ENCODE assay signal across 12 cellular contexts in genomic region chr9:92607088-92607487, GRCh38.
DNase-seq lines count a peak whose midpoint lies in the region; ATAC-seq, FAIRE-seq and TF ChIP-seq lines count a peak whose summit lies in the region.
"Had no signal": no experiment of that assay in that cellular context is flagged by ENCODE, and none has a peak within 500 bp of the region (broad histone marks: within the 10 kb centered on the region; RNA-seq: fewer than 3 reads in every experiment).

No MANE protein-coding gene starts in this region.

- DNase-seq in MM.1S (peak; percentile 84), endothelial cell of umbilical vein (ENCODE audit: low read depth, low spot score) (peak; percentile 70), T1000 (lab: John Stamatoyannopoulos, UW) (no peak), neuronal stem cell (ENCODE audit: low spot score) (no peak)
- DNase-seq: activated CD8-positive, alpha-beta T cell treated with anti-CD3 and anti-CD28 coated beads for 36 hours; DND-41; mucosa of descending colon had no signal

- H2BK15ac ChIP-seq in neuronal stem cell (ENCODE audit: low read length): no peak overlapping the region

- POLR2A ChIA-PET in endothelial cell of umbilical vein (lab: Charles Lee): no interaction called here

- H2AFZ ChIP-seq in MM.1S (ENCODE audit: low read length) (no peak overlapping the region), endothelial cell of umbilical vein (ENCODE audit: low read depth, low read length) (no peak overlapping the region), neuronal stem cell (ENCODE audit: low read length) (no peak overlapping the region)

- dilution Hi-C loops in endothelial cell of umbilical vein (cut with MboI; ENCODE audit: extremely low pct_ligation_motif_present, low sequenced_read_pairs): no loop called here

- no peak overlapping the region for H3K14ac ChIP-seq in neuronal stem cell (ENCODE audit: low read length)

- intact Hi-C loops in endothelial cell of umbilical vein (cut with micrococcal nuclease): no loop called here

- no peak overlapping the region for H3K23ac ChIP-seq in neuronal stem cell (ENCODE audit: low read depth, low read length, poor library complexity)

- H3K9me1 ChIP-seq in endothelial cell of umbilical vein (replicated peaks; ENCODE audit: control insufficient read depth, extremely low read depth, insufficient read depth, low read length): no peaks in the 10 kb centered on the region

- no peaks in the 10 kb centered on the region for H3K9me2 ChIP-seq in MM.1S (replicated peaks; ENCODE audit: insufficient read depth, low read length)

- no CpG with 5 or more reads among the region's 2 CpGs for WGBS in neuronal stem cell (ENCODE audit: extremely low coverage in 2 of 2, insufficient read length in 2 of 2, insufficient replicate concordance in 1 of 2), 2 donors

- no peak overlapping the region for H2AK5ac ChIP-seq in neuronal stem cell (ENCODE audit: low read depth, low read length)

- H4K8ac ChIP-seq in neuronal stem cell (ENCODE audit: low read depth, low read length): no peak overlapping the region

- H3K4ac ChIP-seq in neuronal stem cell (ENCODE audit: low read length): no peak overlapping the region

- TF ChIP-seq CTCF in MM.1S (IDR thresholded peaks at IDR 0.05; ENCODE audit: low read length): no peak
- no peak for TF ChIP-seq CTCF in endothelial cell of umbilical vein (IDR thresholded peaks at IDR 0.05; ENCODE audit: extremely low read depth in 1 of 2, insufficient read depth in 1 of 2, low read depth in 1 of 2, low read length in 2 of 2)

- H3K4me3 ChIP-seq in MM.1S (ENCODE audit: low read length) (no peak overlapping the region), endothelial cell of umbilical vein (replicated peaks in 1 of 3; ENCODE audit: insufficient read depth in 1 of 3, low read depth in 1 of 3, low read length in 3 of 3) (no peak overlapping the region), rectal smooth muscle tissue (ENCODE audit: low read length) (no peak overlapping the region), neuronal stem cell (ENCODE audit: low read length in 2 of 2) (no peak overlapping the region)
- H3K4me3 ChIP-seq: mucosa of descending colon, SJSA1 had no signal

- H2BK120ac ChIP-seq in neuronal stem cell (ENCODE audit: low read depth, low read length): no peak overlapping the region

- peaks cover 4% of the 10 kb centered on the region; the same call in 1 of the 2 replicates for H3K79me2 ChIP-seq in MM.1S (ENCODE audit: low read length)
- H3K79me2 ChIP-seq in endothelial cell of umbilical vein (ENCODE audit: control insufficient read depth, insufficient read depth, low read length): no peaks in the 10 kb centered on the region

- CTCF ChIA-PET in endothelial cell of umbilical vein (lab: Charles Lee): no interaction called here

- no peak for TF ChIP-seq POLR2A in endothelial cell of umbilical vein (IDR thresholded peaks at IDR 0.05; ENCODE audit: low read depth, low read length)

- H3K4me1 ChIP-seq in MM.1S (ENCODE audit: low read length) (peaks cover 30% of the 10 kb centered on the region), endothelial cell of umbilical vein (ENCODE audit: control insufficient read depth, extremely low read depth, insufficient read depth, low read length) (no peaks in the 10 kb centered on the region), rectal smooth muscle tissue (ENCODE audit: control insufficient read depth, insufficient read depth, low read length) (peaks cover 26% of the 10 kb centered on the region), neuronal stem cell (ENCODE audit: control insufficient read depth in 2 of 2, insufficient read depth in 1 of 2, low read depth in 1 of 2, low read length in 2 of 2) (peaks cover 12 to 14% of the 10 kb centered on the region in 2 donors)

- no peaks in the 10 kb centered on the region for H3K79me1 ChIP-seq in neuronal stem cell (ENCODE audit: low read depth, low read length)

- H3K27me3 ChIP-seq in MM.1S (replicated peaks; ENCODE audit: insufficient read depth, low read length): no peaks in the 10 kb centered on the region
- no peaks in the 10 kb centered on the region for H3K27me3 ChIP-seq in endothelial cell of umbilical vein (ENCODE audit: control insufficient read depth in 2 of 2, insufficient read depth in 2 of 2, low read length in 2 of 2)
- H3K27me3 ChIP-seq in rectal smooth muscle tissue (ENCODE audit: control insufficient read depth, insufficient read depth, low read length): no peaks in the 10 kb centered on the region
- H3K27me3 ChIP-seq in neuronal stem cell (ENCODE audit: control insufficient read depth in 3 of 3, insufficient read depth in 3 of 3, low read depth in 1 of 3, low read length in 3 of 3): no peaks in the 10 kb centered on the region
- H3K27me3 ChIP-seq: SJSA1 had no signal

- H3K18ac ChIP-seq in neuronal stem cell (ENCODE audit: low read length): no peak overlapping the region

- no peak overlapping the region for H2BK12ac ChIP-seq in neuronal stem cell (ENCODE audit: low read length)

- no peak for FAIRE-seq in endothelial cell of umbilical vein (lab: Jason Lieb, UNC)

- H3K9me3 ChIP-seq in MM.1S (replicated peaks; ENCODE audit: insufficient read depth, low read length): no peaks in the 10 kb centered on the region
- H3K9me3 ChIP-seq in endothelial cell of umbilical vein (replicated peaks; ENCODE audit: control insufficient read depth, insufficient read depth, low read length): no peaks in the 10 kb centered on the region
- H3K9me3 ChIP-seq in neuronal stem cell (replicated peaks in 1 of 2; ENCODE audit: control insufficient read depth in 2 of 2, insufficient read depth in 1 of 2, low read depth in 1 of 2, low read length in 2 of 2): peaks cover 0 to 11% of the 10 kb centered on the region in 2 donors
- H3K9me3 ChIP-seq: mucosa of descending colon, SJSA1 had no signal

- no peak overlapping the region for H3K9ac ChIP-seq in MM.1S (ENCODE audit: low read length)
- no peak overlapping the region for H3K9ac ChIP-seq in endothelial cell of umbilical vein (replicated peaks; ENCODE audit: extremely low read depth, insufficient read depth, low read length)
- H3K9ac ChIP-seq in rectal smooth muscle tissue (ENCODE audit: low read length): no peak overlapping the region
- no peak overlapping the region for H3K9ac ChIP-seq in neuronal stem cell (ENCODE audit: low read depth, low read length, poor library complexity)

- no peak overlapping the region for H2BK5ac ChIP-seq in neuronal stem cell (ENCODE audit: low read length)

- H3K27ac ChIP-seq in MM.1S (ENCODE audit: low read length) (peak overlapping the region; percentile 65; the same call in 1 of the 2 replicates), endothelial cell of umbilical vein (ENCODE audit: insufficient read depth, low read depth, low read length) (no peak overlapping the region), rectal smooth muscle tissue (ENCODE audit: low read depth, low read length) (peak overlapping the region; percentile 25), neuronal stem cell (replicated peaks; ENCODE audit: low read length) (no peak overlapping the region)
- H3K27ac ChIP-seq: SJSA1 had no signal

- peak overlapping the region; percentile 62 for H3K4me2 ChIP-seq in MM.1S (ENCODE audit: low read depth, low read length)
- H3K4me2 ChIP-seq in endothelial cell of umbilical vein (ENCODE audit: insufficient read depth, low read length): no peak overlapping the region
- H3K4me2 ChIP-seq in neuronal stem cell (ENCODE audit: insufficient read depth, low read length, poor library complexity, severe bottlenecking): no peak overlapping the region

- no peaks in the 10 kb centered on the region for H3K36me3 ChIP-seq in MM.1S (replicated peaks; ENCODE audit: insufficient read depth, low read length)
- H3K36me3 ChIP-seq in endothelial cell of umbilical vein (ENCODE audit: control insufficient read depth in 2 of 2, extremely low read depth in 1 of 2, insufficient read depth in 2 of 2, low read length in 2 of 2): peaks cover under 1 to 7% of the 10 kb centered on the region in 2 experiments
- no peaks in the 10 kb centered on the region for H3K36me3 ChIP-seq in rectal smooth muscle tissue (ENCODE audit: control insufficient read depth, insufficient read depth, low read length)
- peaks cover 4 to 17% of the 10 kb centered on the region in 2 donors for H3K36me3 ChIP-seq in neuronal stem cell (replicated peaks in 1 of 2; ENCODE audit: control insufficient read depth in 2 of 2, insufficient read depth in 2 of 2, low read length in 2 of 2)

- no TSS peak for BruUV-seq in endothelial cell of umbilical vein (replicated peaks; lab: Mats Ljungman, UMichigan)

- no peak overlapping the region for H4K91ac ChIP-seq in neuronal stem cell (ENCODE audit: low read depth, low read length, poor library complexity)

- no peaks in the 10 kb centered on the region for H4K20me1 ChIP-seq in MM.1S (ENCODE audit: insufficient read depth, low read length)
- no peaks in the 10 kb centered on the region for H4K20me1 ChIP-seq in endothelial cell of umbilical vein (replicated peaks; ENCODE audit: control insufficient read depth, extremely low read depth, insufficient read depth, low read length)

- ATAC-seq in GM18867 (IDR thresholded peaks at IDR 0.05; ENCODE audit: unreplicated experiment) (peak; percentile 76), HG03095 (IDR thresholded peaks at IDR 0.05; ENCODE audit: unreplicated experiment) (no peak), HG02870 (IDR thresholded peaks at IDR 0.05; ENCODE audit: unreplicated experiment) (no peak)
- ATAC-seq: activated CD8-positive, alpha-beta T cell treated with anti-CD3 and anti-CD28 coated beads for 36 hours; mucosa of descending colon had no signal

- H3F3A ChIP-seq in MM.1S (ENCODE audit: insufficient read depth, low read length): peaks cover 9% of the 10 kb centered on the region; the same call in 1 of the 2 replicates

TF ChIP-seq in endothelial cell of umbilical vein, 7 proteins besides CTCF, POLR2A, EP300 and RAD21:
- TF ChIP-seq FOS (IDR thresholded peaks at IDR 0.05; ENCODE audit: borderline replicate concordance, insufficient read depth, low read length) (no peak), JUN (IDR thresholded peaks at IDR 0.05; ENCODE audit: borderline replicate concordance, insufficient read depth, insufficient read length, low read depth) (no peak), MAX (IDR thresholded peaks at IDR 0.05; ENCODE audit: insufficient read depth, insufficient read length) (no peak), POLR2AphosphoS5 (IDR thresholded peaks at IDR 0.05; ENCODE audit: insufficient read depth, low read depth, low read length) (no peak), EZH2 (IDR thresholded peaks at IDR 0.05; ENCODE audit: borderline replicate concordance, low read depth, low read length, severe bottlenecking) (no peak), MYC (IDR thresholded peaks at IDR 0.05; ENCODE audit: low read depth, low read length) (no peak), GATA2 (IDR thresholded peaks at IDR 0.05; ENCODE audit: insufficient read depth, insufficient read length, low read depth, low read length) (no peak)

Comparison
In these comparisons a context has a peak if more than half of its experiments do, and no peak if none do; other contexts are left out.
1. DNase-seq: peak in MM.1S (single experiment) and endothelial cell of umbilical vein (single experiment); none in T1000 (single experiment) and neuronal stem cell (single experiment).
2. H3K27ac ChIP-seq: peak in MM.1S (single experiment) and rectal smooth muscle tissue (single experiment); none in endothelial cell of umbilical vein (single experiment) and neuronal stem cell (single experiment).